Comparison of ENCODE assay signal across 16 cellular contexts in the genomic region with DNA sequence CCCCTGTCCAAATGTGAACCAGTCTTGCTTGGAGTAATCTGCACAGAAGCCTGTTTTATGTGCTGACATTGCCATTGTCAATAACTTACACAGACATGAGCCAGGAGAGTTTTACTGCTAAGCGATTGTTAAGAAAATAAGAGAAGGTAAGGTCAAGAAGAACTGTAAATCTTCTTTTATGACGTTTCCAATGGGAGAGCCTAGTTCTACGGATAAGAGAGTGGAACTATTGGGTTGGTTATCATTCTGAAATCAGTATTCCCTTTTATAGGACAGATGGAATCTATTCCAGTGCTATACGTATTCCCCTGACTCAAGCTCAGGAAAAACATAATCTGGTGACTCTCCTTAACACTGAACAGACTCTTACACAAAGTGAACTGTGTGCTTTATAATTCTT.
DNase-seq lines count a peak whose midpoint lies in the region; ATAC-seq and TF ChIP-seq lines count a peak whose summit lies in the region.
"Had no signal": no experiment of that assay in that cellular context is flagged by ENCODE, and none has a peak within 500 bp of the region (broad histone marks: within the 10 kb centered on the region; RNA-seq: fewer than 3 reads in every experiment).

No MANE protein-coding gene starts in this region.

- no peak for ATAC-seq in SK-N-SH treated with all-trans-retinoic acid at 6 μM for 48 hours
- no peak for ATAC-seq in GM18502 (IDR thresholded peaks at IDR 0.05; ENCODE audit: poor library complexity, unreplicated experiment)
- ATAC-seq: activated naive CD8-positive, alpha-beta T cell treated with anti-CD3 and anti-CD28 coated beads, Interleukin-2, amount 50 U/mL, for 24 hours; K562 had no signal

- H4K91ac ChIP-seq in trophoblast cell (ENCODE audit: low read depth, low read length), result no peak overlapping the region

- POLR2A ChIA-PET in HEK293 (lab: Yijun Ruan, JAX), result interaction anchor here (0.8 kb wide), 1 partner anchor 16 kb away, joined by 3 read pairs; no protein-coding TSS in a partner anchor

- no peak overlapping the region for H4K8ac ChIP-seq in trophoblast cell (ENCODE audit: low read depth, low read length)

- no peak overlapping the region for H2AFZ ChIP-seq in fibroblast of lung (ENCODE audit: low read length)
- no peak overlapping the region for H2AFZ ChIP-seq in trophoblast cell (ENCODE audit: insufficient read depth, low read length, poor library complexity)

- no peak overlapping the region for H2AK5ac ChIP-seq in trophoblast cell (ENCODE audit: low read length)

- no peak overlapping the region for H2BK5ac ChIP-seq in trophoblast cell (ENCODE audit: low read depth, low read length, poor library complexity)

- WGBS in trophoblast cell (ENCODE audit: extremely low coverage, insufficient coverage, insufficient read length), result no CpG with 5 or more reads among the region's 4 CpGs

- CTCF ChIA-PET in HEK293 (lab: Yijun Ruan, JAX), result interaction anchor here (0.7 to 0.9 kb wide), 3 partner anchors 230 to 627 kb away, joined by 3 to 4 read pairs (median 3); no protein-coding TSS in a partner anchor

- H3K27ac ChIP-seq in HEK293 (ENCODE audit: extremely low read depth, low read depth, low read length), result peak overlapping the region; percentile 3
- H3K27ac ChIP-seq in fibroblast of lung (ENCODE audit: insufficient read depth, low read length), result no peak overlapping the region
- peak overlapping the region; percentile 3 for H3K27ac ChIP-seq in trophoblast cell (ENCODE audit: low read depth, low read length)

- no peak overlapping the region for H2BK12ac ChIP-seq in trophoblast cell (ENCODE audit: low read length)

- H2BK120ac ChIP-seq in trophoblast cell (ENCODE audit: insufficient read depth, low read length, poor library complexity), result no peak overlapping the region

- H3K9ac ChIP-seq in fibroblast of lung (ENCODE audit: insufficient read depth, low read length), result no peak overlapping the region
- no peak overlapping the region for H3K9ac ChIP-seq in trophoblast cell (ENCODE audit: low read length)

- H4K12ac ChIP-seq in trophoblast cell (ENCODE audit: low read depth, low read length), result no peak overlapping the region

- peaks cover 19% of the 10 kb centered on the region for H3K79me1 ChIP-seq in trophoblast cell (ENCODE audit: low read length)

- H3K4me3 ChIP-seq in HEK293 (ENCODE audit: low read depth, low read length) (no peak overlapping the region), fibroblast of lung (replicated peaks in 1 of 4; ENCODE audit: control extremely low read depth in 1 of 4, insufficient read depth in 1 of 4, low read depth in 3 of 4, low read length in 4 of 4) (no peak overlapping the region), trophoblast cell (ENCODE audit: low read depth, low read length) (no peak overlapping the region)
- H3K4me3 ChIP-seq: K562, stomach had no signal

- no peaks in the 10 kb centered on the region for H4K20me1 ChIP-seq in fibroblast of lung (ENCODE audit: control insufficient read depth, extremely low read depth, insufficient read depth, low read length)

- H3K23ac ChIP-seq in trophoblast cell (ENCODE audit: low read length), result no peak overlapping the region

- H3K79me2 ChIP-seq in fibroblast of lung (ENCODE audit: control insufficient read depth, insufficient read depth, low read length) (peaks cover 60% of the 10 kb centered on the region), trophoblast cell (ENCODE audit: control insufficient read depth, insufficient read depth, low read length, poor library complexity) (peaks cover 3% of the 10 kb centered on the region)

- H3K27me3 ChIP-seq in fibroblast of lung (ENCODE audit: control insufficient read depth, insufficient read depth, low read length) (no peaks in the 10 kb centered on the region), trophoblast cell (ENCODE audit: insufficient read depth, low read length) (no peaks in the 10 kb centered on the region)
- H3K27me3 ChIP-seq: stomach had no signal

- H3K18ac ChIP-seq in trophoblast cell (ENCODE audit: low read length), result no peak overlapping the region

- DNase-seq in fibroblast of lung (ENCODE audit: low read depth in 2 of 2), result no peak
- DNase-seq in trophoblast cell, result no peak
- DNase-seq in EL, result no peak
- DNase-seq in activated CD4-positive, alpha-beta T cell treated with anti-CD3 and anti-CD28 coated beads for 1 hour, result no peak
- DNase-seq in GF-D8 (lab: John Stamatoyannopoulos, UW), result no peak
- DNase-seq: activated CD4-positive, alpha-beta T cell treated with anti-CD3 and anti-CD28 coated beads, Interleukin-2, amount 50 U/mL, for 4 hours; activated naive CD8-positive, alpha-beta T cell treated with anti-CD3 and anti-CD28 coated beads, Interleukin-2, amount 50 U/mL, for 24 hours; Calu3; NCI-H1105 treated with DMSO at 0.1 percent for 48 hours; Right ventricle myocardium superior; stomach; T-helper 9 cell had no signal

- no peaks in the 10 kb centered on the region for H3K9me3 ChIP-seq in HEK293 (ENCODE audit: control insufficient read depth, insufficient read depth, low read depth, low read length)
- no peaks in the 10 kb centered on the region for H3K9me3 ChIP-seq in fibroblast of lung (ENCODE audit: control insufficient read depth, insufficient read depth, low read depth, low read length)
- peaks cover 1% of the 10 kb centered on the region for H3K9me3 ChIP-seq in trophoblast cell (ENCODE audit: insufficient read depth, low read depth, low read length)
- H3K9me3 ChIP-seq: stomach had no signal

- no peak overlapping the region for H3K14ac ChIP-seq in trophoblast cell (ENCODE audit: low read length)

- H3K4me2 ChIP-seq in fibroblast of lung (ENCODE audit: extremely low read depth, insufficient read depth, low read length), result peak overlapping the region; percentile 46
- no peak overlapping the region for H3K4me2 ChIP-seq in trophoblast cell (ENCODE audit: low read length)

- no peak for TF ChIP-seq CTCF in HEK293 (tag by site-specific recombination; IDR thresholded peaks at IDR 0.05)
- TF ChIP-seq CTCF in fibroblast of lung (conservative IDR thresholded peaks at IDR 0.05 in 1 of 2, IDR thresholded peaks at IDR 0.05 in 1 of 2; ENCODE audit: low read depth in 1 of 2, low read length in 2 of 2), result no peak

- H3K4ac ChIP-seq in trophoblast cell (ENCODE audit: low read depth, low read length), result no peak overlapping the region

- H3K36me3 ChIP-seq in HEK293 (ENCODE audit: control insufficient read depth in 2 of 2, insufficient read depth in 1 of 2, low read length in 2 of 2) (peaks cover 0 to 5% of the 10 kb centered on the region in 2 experiments; a peak in 1 of 3 replicates), fibroblast of lung (ENCODE audit: control insufficient read depth, insufficient read depth, low read length) (peaks cover 5% of the 10 kb centered on the region), trophoblast cell (ENCODE audit: control insufficient read depth in 1 of 2, insufficient read depth in 2 of 2, low read length in 2 of 2) (peaks cover 7 to 8% of the 10 kb centered on the region in 2 experiments)

- peaks cover 53% of the 10 kb centered on the region for H3K4me1 ChIP-seq in HEK293 (ENCODE audit: control insufficient read depth, insufficient read depth, low read length)
- peaks cover 21% of the 10 kb centered on the region for H3K4me1 ChIP-seq in fibroblast of lung (ENCODE audit: control insufficient read depth, extremely low read depth, insufficient read depth, low read length)
- H3K4me1 ChIP-seq in trophoblast cell (ENCODE audit: control insufficient read depth in 1 of 2, insufficient read depth in 2 of 2, low read length in 2 of 2), result peaks cover 19 to 34% of the 10 kb centered on the region in 2 experiments

TF ChIP-seq in HEK293, 187 proteins besides CTCF, POLR2A, EP300 and RAD21 (continues in another document):
- TF ChIP-seq ZXDB (tag by site-specific recombination; IDR thresholded peaks at IDR 0.05) (peak; percentile 91), WT1 (tag by site-specific recombination; IDR thresholded peaks at IDR 0.05) (peak; percentile 81), OVOL3 (tag by site-specific recombination; IDR thresholded peaks at IDR 0.05) (peak; percentile 96; the same call in 1 of the 2 replicates), PRDM1 (tag by site-specific recombination; IDR thresholded peaks at IDR 0.05) (peak; percentile 39; the same call in 1 of the 2 replicates), GLI2 (tag by site-specific recombination; IDR thresholded peaks at IDR 0.05; ENCODE audit: borderline replicate concordance, low read depth) (peak; percentile 59), ZNF174 (tag by site-specific recombination; IDR thresholded peaks at IDR 0.05) (no peak), ZBTB8A (tag by site-specific recombination; IDR thresholded peaks at IDR 0.05) (peak; percentile 47; the same call in 1 of the 2 replicates), ZSCAN30 (tag by site-specific recombination; IDR thresholded peaks at IDR 0.05) (peak; percentile 84), TRIM28 (IDR thresholded peaks at IDR 0.05; ENCODE audit: borderline replicate concordance, low read length) (0 out of 2 replicates have a peak, but pooled peaks have one; percentile 46)
- TF ChIP-seq, protein P1, sequence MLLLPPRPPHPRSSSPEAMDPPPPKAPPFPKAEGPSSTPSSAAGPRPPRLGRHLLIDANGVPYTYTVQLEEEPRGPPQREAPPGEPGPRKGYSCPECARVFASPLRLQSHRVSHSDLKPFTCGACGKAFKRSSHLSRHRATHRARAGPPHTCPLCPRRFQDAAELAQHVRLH (tag by site-specific recombination; IDR thresholded peaks at IDR 0.05), result peak; percentile 93

TF ChIP-seq in SK-N-SH treated with all-trans-retinoic acid at 6 μM for 48 hours, 23 proteins besides CTCF, POLR2A, EP300 and RAD21 (continues in another document):
- no peak for TF ChIP-seq ISL1 (CRISPR knock-in tag; IDR thresholded peaks at IDR 0.05)
- TF ChIP-seq, protein P2, sequence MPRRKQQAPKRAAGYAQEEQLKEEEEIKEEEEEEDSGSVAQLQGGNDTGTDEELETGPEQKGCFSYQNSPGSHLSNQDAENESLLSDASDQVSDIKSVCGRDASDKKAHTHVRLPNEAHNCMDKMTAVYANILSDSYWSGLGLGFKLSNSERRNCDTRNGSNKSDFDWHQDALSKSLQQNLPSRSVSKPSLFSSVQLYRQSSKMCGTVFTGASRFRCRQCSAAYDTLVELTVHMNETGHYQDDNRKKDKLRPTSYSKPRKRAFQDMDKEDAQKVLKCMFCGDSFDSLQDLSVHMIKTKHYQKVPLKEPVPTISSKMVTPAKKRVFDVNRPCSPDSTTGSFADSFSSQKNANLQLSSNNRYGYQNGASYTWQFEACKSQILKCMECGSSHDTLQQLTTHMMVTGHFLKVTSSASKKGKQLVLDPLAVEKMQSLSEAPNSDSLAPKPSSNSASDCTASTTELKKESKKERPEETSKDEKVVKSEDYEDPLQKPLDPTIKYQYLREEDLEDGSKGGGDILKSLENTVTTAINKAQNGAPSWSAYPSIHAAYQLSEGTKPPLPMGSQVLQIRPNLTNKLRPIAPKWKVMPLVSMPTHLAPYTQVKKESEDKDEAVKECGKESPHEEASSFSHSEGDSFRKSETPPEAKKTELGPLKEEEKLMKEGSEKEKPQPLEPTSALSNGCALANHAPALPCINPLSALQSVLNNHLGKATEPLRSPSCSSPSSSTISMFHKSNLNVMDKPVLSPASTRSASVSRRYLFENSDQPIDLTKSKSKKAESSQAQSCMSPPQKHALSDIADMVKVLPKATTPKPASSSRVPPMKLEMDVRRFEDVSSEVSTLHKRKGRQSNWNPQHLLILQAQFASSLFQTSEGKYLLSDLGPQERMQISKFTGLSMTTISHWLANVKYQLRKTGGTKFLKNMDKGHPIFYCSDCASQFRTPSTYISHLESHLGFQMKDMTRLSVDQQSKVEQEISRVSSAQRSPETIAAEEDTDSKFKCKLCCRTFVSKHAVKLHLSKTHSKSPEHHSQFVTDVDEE (CRISPR knock-in tag; IDR thresholded peaks at IDR 0.05), result no peak
